In the genomic region with DNA sequence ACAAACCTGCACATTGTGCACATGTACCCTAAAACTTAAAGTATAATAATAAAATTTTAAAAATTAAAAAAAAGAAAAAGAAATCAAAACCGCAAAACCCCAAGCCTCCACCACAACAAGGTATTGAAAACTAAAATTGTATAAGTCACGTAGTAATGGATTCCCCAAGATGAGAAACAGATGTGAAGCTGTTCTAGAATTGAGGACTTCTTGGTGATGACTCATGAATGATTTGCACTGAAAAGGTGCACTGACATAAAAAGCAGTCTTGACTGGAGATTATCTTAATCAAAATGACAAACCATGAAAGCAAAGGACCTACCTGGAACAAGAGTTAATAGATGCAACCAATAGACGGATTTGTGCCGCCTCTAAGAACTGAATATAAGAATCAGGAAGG, we compare ENCODE assay signal across 25 cellular contexts.
"Had no signal": no experiment of that assay in that cellular context is flagged by ENCODE, and none has a peak within 500 bp of the region (broad histone marks: within the 10 kb centered on the region; RNA-seq: fewer than 3 reads in every experiment).

No MANE protein-coding gene starts in this region.

- H3K4me1 Mint-ChIP-seq: activated naive CD8-positive, alpha-beta T cell treated with anti-CD3 and anti-CD28 coated beads, Interleukin-2, amount 10 ng/mL, durations not matched to agents 7 days and 5 days; naive thymus-derived CD4-positive, alpha-beta T cell; neural crest cell; stimulated activated naive B cell treated with anti-CD40 and anti-IgM and Interleukin-4, amounts not matched to agents 10 μg/mL and 1 μg/mL and 100 μg/mL, for 72 hours; T-cell had no signal

- H3K4me3 ChIP-seq: body of pancreas, cardiac muscle cell, esophagus squamous epithelium, left ventricle myocardium inferior, thoracic aorta, upper lobe of left lung had no signal

- ATAC-seq: activated T-cell treated with anti-CD3 and anti-CD28 coated beads, Interleukin-2, amount 50 U/mL, for 4 hours; body of pancreas; naive thymus-derived CD4-positive, alpha-beta T cell; sciatic nerve; stimulated activated naive B cell treated with anti-CD40 and anti-IgM and Interleukin-4, amounts not matched to agents 10 μg/mL and 1 μg/mL and 100 μg/mL, for 72 hours; T-cell; WTC11 had no signal

- H3K4me1 ChIP-seq: body of pancreas, esophagus squamous epithelium, left ventricle myocardium inferior, upper lobe of left lung had no signal

- H3K9me3 Mint-ChIP-seq: activated T-helper 2 cell treated with anti-CD3 and anti-CD28 coated beads, Interferon-gamma antibody, Interleukin-2, Interleukin-4, amounts not matched to agents 10 μg/mL and 5 μg/mL and 100 μg/mL, durations not matched to agents 14 hours and 24 hours and 36 hours; T-helper 2 cell treated with Interferon-gamma antibody and Interleukin-4, amounts not matched to agents 5 μg/mL and 100 μg/mL, for 36 hours had no signal

- H3K9me3 ChIP-seq: body of pancreas, esophagus squamous epithelium, left ventricle myocardium inferior, thoracic aorta, upper lobe of left lung had no signal

- DNase-seq: activated CD4-positive, alpha-beta T cell treated with anti-CD3 and anti-CD28 coated beads, Interleukin-2, amount 50 U/mL, for 4 hours; activated CD8-positive, alpha-beta memory T cell treated with anti-CD3 and anti-CD28 coated beads, Interleukin-2, amount 50 U/mL, for 48 hours; activated naive CD4-positive, alpha-beta T cell treated with Interleukin-2 at 50 U/mL for 16 hours; activated naive CD8-positive, alpha-beta T cell treated with anti-CD3 and anti-CD28 coated beads, Interleukin-2, amount 10 ng/mL, durations not matched to agents 7 days and 5 days; activated T-cell treated with anti-CD3 and anti-CD28 coated beads, Interleukin-2, amount 50 U/mL, for 4 hours; amygdala; body of pancreas; cortex of kidney; endodermal cell; esophagus squamous epithelium; hypothalamus; left ventricle myocardium inferior; naive thymus-derived CD4-positive, alpha-beta T cell; small intestine; stimulated activated CD8-positive, alpha-beta memory T cell treated with anti-CD3 and anti-CD28 coated beads, Interleukin-4, amount 100 ng/mL, for 48 hours; stimulated activated naive B cell treated with anti-CD40 and anti-IgM and Interleukin-4, amounts not matched to agents 10 μg/mL and 1 μg/mL and 100 μg/mL, for 72 hours; T-cell; upper lobe of left lung had no signal

- H3K27me3 Mint-ChIP-seq: activated naive CD8-positive, alpha-beta T cell treated with anti-CD3 and anti-CD28 coated beads, Interleukin-2, amount 10 ng/mL, durations not matched to agents 7 days and 5 days; stimulated activated naive B cell treated with anti-CD40 and anti-IgM and Interleukin-4, amounts not matched to agents 10 μg/mL and 1 μg/mL and 100 μg/mL, for 72 hours had no signal

- H3K4me3 Mint-ChIP-seq: activated naive CD8-positive, alpha-beta T cell treated with anti-CD3 and anti-CD28 coated beads, Interleukin-2, amount 10 ng/mL, durations not matched to agents 7 days and 5 days; activated T-cell treated with anti-CD3 and anti-CD28 coated beads, Interleukin-2, amount 50 U/mL, for 4 hours; endodermal cell; naive thymus-derived CD4-positive, alpha-beta T cell; neural crest cell; stimulated activated naive B cell treated with anti-CD40 and anti-IgM and Interleukin-4, amounts not matched to agents 10 μg/mL and 1 μg/mL and 100 μg/mL, for 72 hours; T-cell; T-helper 2 cell treated with Interferon-gamma antibody and Interleukin-4, amounts not matched to agents 5 μg/mL and 100 μg/mL, for 36 hours; WTC11 had no signal

- H3K27ac Mint-ChIP-seq: activated naive CD8-positive, alpha-beta T cell treated with anti-CD3 and anti-CD28 coated beads, Interleukin-2, amount 10 ng/mL, durations not matched to agents 7 days and 5 days; activated T-helper 2 cell treated with anti-CD3 and anti-CD28 coated beads, Interferon-gamma antibody, Interleukin-2, Interleukin-4, amounts not matched to agents 10 μg/mL and 5 μg/mL and 100 μg/mL, durations not matched to agents 14 hours and 24 hours and 36 hours; endodermal cell; naive thymus-derived CD4-positive, alpha-beta T cell; stimulated activated naive B cell treated with anti-CD40 and anti-IgM and Interleukin-4, amounts not matched to agents 10 μg/mL and 1 μg/mL and 100 μg/mL, for 72 hours; T-cell; T-helper 2 cell treated with Interferon-gamma antibody and Interleukin-4, amounts not matched to agents 5 μg/mL and 100 μg/mL, for 36 hours; WTC11 had no signal

- H3K36me3 ChIP-seq: cardiac muscle cell, esophagus squamous epithelium, left ventricle myocardium inferior, thoracic aorta, upper lobe of left lung had no signal

- H3K36me3 Mint-ChIP-seq: activated naive CD8-positive, alpha-beta T cell treated with anti-CD3 and anti-CD28 coated beads, Interleukin-2, amount 10 ng/mL, durations not matched to agents 7 days and 5 days; naive thymus-derived CD4-positive, alpha-beta T cell; stimulated activated naive B cell treated with anti-CD40 and anti-IgM and Interleukin-4, amounts not matched to agents 10 μg/mL and 1 μg/mL and 100 μg/mL, for 72 hours; T-cell had no signal

- H3K27me3 ChIP-seq: body of pancreas, cardiac muscle cell, esophagus squamous epithelium, upper lobe of left lung had no signal
